In the genomic region with DNA sequence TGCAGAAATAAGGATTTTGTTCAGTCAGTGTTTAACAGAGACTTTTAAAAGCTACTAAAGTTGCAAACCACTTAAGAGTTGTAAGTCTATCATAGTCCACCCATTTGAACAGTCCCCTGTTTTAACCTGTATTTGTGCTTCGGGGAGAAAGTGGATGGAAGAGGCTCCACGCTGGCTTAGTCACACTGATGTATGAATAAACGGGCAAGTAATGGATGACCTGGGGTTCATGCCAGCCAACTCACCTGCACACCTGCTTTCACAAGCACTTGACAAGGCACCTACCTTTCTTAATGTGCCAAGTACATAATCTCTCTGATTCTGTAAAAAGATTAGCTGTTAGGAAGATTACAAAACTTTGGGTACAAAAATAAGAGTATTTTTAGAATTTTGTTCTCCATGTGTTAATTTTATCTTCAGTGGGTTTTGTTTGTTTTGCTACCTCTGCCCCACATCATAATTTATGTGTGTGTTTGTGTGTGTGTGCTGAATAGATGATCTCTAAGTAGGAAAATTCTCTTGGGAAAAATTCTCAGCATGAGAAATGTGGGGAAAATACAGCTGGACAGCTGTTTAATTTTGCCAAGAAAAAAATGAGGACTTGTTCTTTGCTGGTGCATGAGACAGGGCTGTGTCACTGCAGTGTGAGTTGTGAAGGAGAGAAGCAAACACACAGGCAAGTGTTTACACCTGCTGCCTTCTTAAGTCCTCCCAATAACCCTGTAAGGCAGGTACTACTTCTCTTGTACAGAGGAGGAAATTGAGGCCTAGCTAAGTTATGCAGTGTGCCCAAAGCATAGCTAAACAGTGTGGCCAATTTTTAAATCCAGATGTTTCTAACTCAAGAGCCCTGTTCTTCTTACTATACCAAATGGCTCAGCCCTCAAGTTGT, we compare ENCODE assay signal across 23 cellular contexts. TPM values are rescaled to one million over a fixed set of nuclear protein-coding genes. Genes with fewer than 3 reads are reported as not detected.
A peak's percentile ranks its signal among the peaks of the same experiment; 100 is the strongest.
DNase-seq lines count a peak whose midpoint lies in the region; ATAC-seq, FAIRE-seq and TF ChIP-seq lines count a peak whose summit lies in the region.
"Had no signal": no experiment of that assay in that cellular context is flagged by ENCODE, and none has a peak within 500 bp of the region (broad histone marks: within the 10 kb centered on the region; RNA-seq: fewer than 3 reads in every experiment).

No MANE protein-coding gene starts in this region.

- H3K36me3 ChIP-seq in right atrium auricular region (no peaks in the 10 kb centered on the region), keratinocyte (ENCODE audit: control insufficient read depth in 2 of 2, extremely low read depth in 1 of 2, insufficient read depth in 2 of 2, low read length in 2 of 2) (no peaks in the 10 kb centered on the region)
- H3K36me3 ChIP-seq: BE2C, brain microvascular endothelial cell, upper lobe of left lung had no signal

- H2AFZ ChIP-seq in keratinocyte (ENCODE audit: control insufficient read depth, low read length): no peak overlapping the region

- H3K79me2 ChIP-seq in keratinocyte (ENCODE audit: control insufficient read depth, insufficient read depth, low read length): peaks cover 79% of the 10 kb centered on the region

- intact Hi-C loops in Right ventricle myocardium inferior (cut with DNase I): loop anchor here (5.0 to 10.0 kb wide), 2 partner anchors 483 to 545 kb away; no protein-coding TSS in a partner anchor

- FAIRE-seq in keratinocyte (lab: Jason Lieb, UNC): peak; percentile 78
- FAIRE-seq: GM12878, RCC 7860 had no signal

- no peak overlapping the region for H3K4me3 ChIP-seq in right atrium auricular region
- no peak overlapping the region for H3K4me3 ChIP-seq in keratinocyte (ENCODE audit: control insufficient read depth in 2 of 3, extremely low read depth in 1 of 3, insufficient read depth in 2 of 3, low read depth in 1 of 3, low read length in 3 of 3)
- H3K4me3 ChIP-seq: coronary artery, GM12878, skin epidermis, upper lobe of left lung had no signal

- H4K20me1 ChIP-seq in keratinocyte (ENCODE audit: control insufficient read depth, extremely low read depth, insufficient read depth, low read length): peaks cover 9% of the 10 kb centered on the region

- dilution Hi-C loops in keratinocyte (cut with MboI; ENCODE audit: extremely low pct_ligation_motif_present, low sequenced_read_pairs): no loop called here

- no peak for TF ChIP-seq CTCF in right atrium auricular region (IDR thresholded peaks at IDR 0.05)
- no peak for TF ChIP-seq CTCF in keratinocyte (optimal IDR thresholded peaks at IDR 0.05 in 1 of 3, IDR thresholded peaks at IDR 0.05 in 1 of 3, conservative IDR thresholded peaks at IDR 0.05 in 1 of 3; ENCODE audit: extremely low read depth in 1 of 3, insufficient read depth in 2 of 3, low read length in 3 of 3)

- H3K9me1 ChIP-seq in keratinocyte (ENCODE audit: control insufficient read depth, extremely low read depth, insufficient read depth, low read length): no peaks in the 10 kb centered on the region

- no peaks in the 10 kb centered on the region for H3K9me3 ChIP-seq in right atrium auricular region
- no peaks in the 10 kb centered on the region for H3K9me3 ChIP-seq in keratinocyte (ENCODE audit: control insufficient read depth, low read depth, low read length)
- H3K9me3 ChIP-seq: BE2C, upper lobe of left lung had no signal

- no peak overlapping the region for H3K9ac ChIP-seq in keratinocyte (ENCODE audit: control insufficient read depth, extremely low read depth, insufficient read depth, low read length)

- ATAC-seq in Right ventricle myocardium inferior (peak; percentile 15), HG02870 (IDR thresholded peaks at IDR 0.05; ENCODE audit: unreplicated experiment) (no peak), HG02981 (IDR thresholded peaks at IDR 0.05; ENCODE audit: unreplicated experiment) (no peak)
- ATAC-seq: activated CD8-positive, alpha-beta T cell treated with anti-CD3 and anti-CD28 coated beads, Interleukin-2, amount 10 ng/mL, durations not matched to agents 7 days and 5 days; GM12878 had no signal

- no peak for DNase-seq in Right ventricle myocardium inferior (ENCODE audit: missing footprints)
- DNase-seq in right atrium auricular region (ENCODE audit: low spot score): no peak
- no peak for DNase-seq in keratinocyte (ENCODE audit: low read depth, low spot score)
- DNase-seq in activated naive CD4-positive, alpha-beta T cell (lab: John Stamatoyannopoulos, UW): no peak
- DNase-seq in NCI-H1436 treated with DMSO at 0.1 percent for 48 hours (lab: John Stamatoyannopoulos, UW): no peak
- DNase-seq: activated CD4-positive, alpha-beta T cell treated with anti-CD3 and anti-CD28 coated beads for 1 hour; activated CD8-positive, alpha-beta T cell treated with anti-CD3 and anti-CD28 coated beads, Interleukin-2, amount 10 ng/mL, durations not matched to agents 7 days and 5 days; activated gamma-delta T cell; activated T-cell treated with anti-CD3 and anti-CD28 coated beads, Interleukin-2, amount 50 U/mL, for 1 hour; BE2C; brain microvascular endothelial cell; GOT3; MV-4-11; NCI-H1930 had no signal

- H3K27me3 ChIP-seq in right atrium auricular region: no peaks in the 10 kb centered on the region
- no peaks in the 10 kb centered on the region for H3K27me3 ChIP-seq in keratinocyte (ENCODE audit: control insufficient read depth, extremely low read depth, insufficient read depth, low read length)
- H3K27me3 ChIP-seq: BE2C, brain microvascular endothelial cell, upper lobe of left lung had no signal

- peaks cover 0 to 23% of the 10 kb centered on the region in 2 donors for H3K4me1 ChIP-seq in right atrium auricular region
- peaks cover 15% of the 10 kb centered on the region for H3K4me1 ChIP-seq in keratinocyte (ENCODE audit: control insufficient read depth, extremely low read depth, insufficient read depth, low read length)
- H3K4me1 ChIP-seq: BE2C had no signal

- H3K27ac ChIP-seq in right atrium auricular region (no peak overlapping the region), angular gyrus (ENCODE audit: low read depth, low read length) (peak overlapping the region; percentile 16), keratinocyte (ENCODE audit: control insufficient read depth, insufficient read depth, low read length) (no peak overlapping the region)
- H3K27ac ChIP-seq: brain microvascular endothelial cell had no signal

- peak overlapping the region; percentile 40 for H3K4me2 ChIP-seq in keratinocyte (ENCODE audit: control insufficient read depth, extremely low read depth, insufficient read depth, low read depth, low read length)

RNA-seq across cellular contexts. Expression of gene SCHIP1, which starts 32.3 kb away (rescaled TPM):
- total RNA-seq in Right ventricle myocardium inferior (55.5 TPM), right atrium auricular region (10 to 100 TPM; 88.7 to 96.5 TPM)
- 0.80 to 3.1 TPM (median 1.5 TPM) in 3 replicates for polyA plus RNA-seq in keratinocyte
- 3.5 TPM for polyA plus RNA-seq in keratinocyte (2011; ENCODE audit: low read depth)
- polyA plus RNA-seq in keratinocyte (2011; cell fraction: cytosol; rRNA removed): 0.27 and 0.63 TPM in 2 replicates
- polyA plus RNA-seq in keratinocyte (2011; cell fraction: nucleus; rRNA removed): 3.5 and 3.6 TPM in 2 replicates
- 0.79 and 1.9 TPM in 2 replicates for polyA plus RNA-seq in keratinocyte (2012; ENCODE audit: low replicate concordance)
- 5.1 to 7.7 TPM (median 7.5 TPM) in 3 replicates for polyA minus RNA-seq in keratinocyte
- not detected for polyA minus RNA-seq in keratinocyte (2011; cell fraction: cytosol; rRNA and poly(A)+ RNA removed)
- polyA minus RNA-seq in keratinocyte (2011; cell fraction: nucleus; rRNA and poly(A)+ RNA removed): 7.0 and 22.3 TPM in 2 replicates
- total RNA-seq: activated CD8-positive, alpha-beta T cell treated with anti-CD3 and anti-CD28 coated beads, Interleukin-2, amount 10 ng/mL, durations not matched to agents 7 days and 5 days; T-helper 1 cell treated with Interleukin-12 subunit alpha and Interleukin-12 subunit beta and Interleukin-4 antibody, amounts not matched to agents 30 ng/mL and 1 ng/mL, for 36 hours had no signal
